Comparison of ENCODE assay signal across 17 cellular contexts in genomic region chr1:11374079-11374747, GRCh38.
DNase-seq lines count a peak whose midpoint lies in the region; ATAC-seq, FAIRE-seq and TF ChIP-seq lines count a peak whose summit lies in the region.
"Had no signal": no experiment of that assay in that cellular context is flagged by ENCODE, and none has a peak within 500 bp of the region (broad histone marks: within the 10 kb centered on the region; RNA-seq: fewer than 3 reads in every experiment).

No MANE protein-coding gene starts in this region.

- peaks cover 11% of the 10 kb centered on the region for H3K4me1 Mint-ChIP-seq in activated naive CD8-positive, alpha-beta T cell treated with anti-CD3 and anti-CD28 coated beads, Interleukin-2, amount 10 ng/mL, durations not matched to agents 7 days and 5 days
- peaks cover 3% of the 10 kb centered on the region for H3K4me1 Mint-ChIP-seq in activated naive CD8-positive, alpha-beta T cell treated with anti-CD3 and anti-CD28 coated beads for 36 hours
- H3K4me1 Mint-ChIP-seq in stimulated activated effector memory CD8-positive, alpha-beta T cell treated with anti-CD3 and anti-CD28 coated beads, Interleukin-12 subunit alpha, Interleukin-12 subunit beta, amount 100 ng/mL, for 72 hours = peaks cover 14% of the 10 kb centered on the region

- no peaks in the 10 kb centered on the region for H3K36me3 Mint-ChIP-seq in activated naive CD8-positive, alpha-beta T cell treated with anti-CD3 and anti-CD28 coated beads, Interleukin-2, amount 10 ng/mL, durations not matched to agents 7 days and 5 days
- H3K36me3 Mint-ChIP-seq in activated naive CD8-positive, alpha-beta T cell treated with anti-CD3 and anti-CD28 coated beads for 36 hours = no peaks in the 10 kb centered on the region
- peaks cover 8% of the 10 kb centered on the region for H3K36me3 Mint-ChIP-seq in stimulated activated effector memory CD8-positive, alpha-beta T cell treated with anti-CD3 and anti-CD28 coated beads, Interleukin-12 subunit alpha, Interleukin-12 subunit beta, amount 100 ng/mL, for 72 hours

- in situ Hi-C loops in GM13977 (cut with MboI; ENCODE audit: low pct_unique_long_range_greater_than_20kb, low sequenced_read_pairs, unreplicated experiment) = no loop called here

- POLR2A ChIA-PET in activated naive CD8-positive, alpha-beta T cell treated with anti-CD3 and anti-CD28 coated beads, Interleukin-2, amount 10 ng/mL, durations not matched to agents 7 days and 5 days (lab: Charles Lee) = no interaction called here

- H3K36me3 ChIP-seq in bronchial epithelial cell (ENCODE audit: control insufficient read depth, insufficient read depth, low read length) = no peaks in the 10 kb centered on the region
- H3K36me3 ChIP-seq: HAP-1, vagina had no signal

- ATAC-seq in activated naive CD8-positive, alpha-beta T cell treated with anti-CD3 and anti-CD28 coated beads, Interleukin-2, amount 10 ng/mL, durations not matched to agents 7 days and 5 days (ENCODE audit: low read depth) = peak; percentile 52
- peak; percentile 44 for ATAC-seq in stimulated activated effector memory CD8-positive, alpha-beta T cell treated with anti-CD3 and anti-CD28 coated beads, Interleukin-12 subunit alpha, Interleukin-12 subunit beta, amount 100 ng/mL, for 72 hours

- peaks cover 11% of the 10 kb centered on the region for H3K9me3 Mint-ChIP-seq in activated naive CD8-positive, alpha-beta T cell treated with anti-CD3 and anti-CD28 coated beads, Interleukin-2, amount 10 ng/mL, durations not matched to agents 7 days and 5 days
- H3K9me3 Mint-ChIP-seq in activated naive CD8-positive, alpha-beta T cell treated with anti-CD3 and anti-CD28 coated beads for 36 hours = no peaks in the 10 kb centered on the region
- H3K9me3 Mint-ChIP-seq in stimulated activated effector memory CD8-positive, alpha-beta T cell treated with anti-CD3 and anti-CD28 coated beads, Interleukin-12 subunit alpha, Interleukin-12 subunit beta, amount 100 ng/mL, for 72 hours = no peaks in the 10 kb centered on the region
- H3K9me3 Mint-ChIP-seq: stimulated activated naive CD8-positive, alpha-beta T cell treated with anti-CD3 and anti-CD28 coated beads, Interleukin-15, Interleukin-2, amounts not matched to agents 100 ng/mL and 50 ng/mL, for 24 hours had no signal

- peak overlapping the region; percentile 85 for H3K27ac Mint-ChIP-seq in activated naive CD8-positive, alpha-beta T cell treated with anti-CD3 and anti-CD28 coated beads, Interleukin-2, amount 10 ng/mL, durations not matched to agents 7 days and 5 days
- no peak overlapping the region for H3K27ac Mint-ChIP-seq in activated naive CD8-positive, alpha-beta T cell treated with anti-CD3 and anti-CD28 coated beads for 36 hours
- H3K27ac Mint-ChIP-seq in stimulated activated effector memory CD8-positive, alpha-beta T cell treated with anti-CD3 and anti-CD28 coated beads, Interleukin-12 subunit alpha, Interleukin-12 subunit beta, amount 100 ng/mL, for 72 hours = no peak overlapping the region
- H3K27ac Mint-ChIP-seq: stimulated activated naive CD8-positive, alpha-beta T cell treated with anti-CD3 and anti-CD28 coated beads, Interleukin-15, Interleukin-2, amounts not matched to agents 100 ng/mL and 50 ng/mL, for 24 hours had no signal

- intact Hi-C loops in posterior vena cava (cut with DNase I) = no loop called here

- FAIRE-seq in bronchial epithelial cell (lab: Jason Lieb, UNC) = peak; percentile 100

- TF ChIP-seq CTCF in bronchial epithelial cell (IDR thresholded peaks at IDR 0.05; ENCODE audit: insufficient read depth, low read length, severe bottlenecking) = no peak
- TF ChIP-seq CTCF in GM13977 (IDR thresholded peaks at IDR 0.05; ENCODE audit: extremely low read depth, insufficient read depth, missing control alignments) = no peak

- no peaks in the 10 kb centered on the region for H3K27me3 ChIP-seq in bronchial epithelial cell (ENCODE audit: control insufficient read depth, insufficient read depth, low read length)
- H3K27me3 ChIP-seq: vagina had no signal

- peaks cover 8% of the 10 kb centered on the region for H3K27me3 Mint-ChIP-seq in activated naive CD8-positive, alpha-beta T cell treated with anti-CD3 and anti-CD28 coated beads, Interleukin-2, amount 10 ng/mL, durations not matched to agents 7 days and 5 days
- H3K27me3 Mint-ChIP-seq in activated naive CD8-positive, alpha-beta T cell treated with anti-CD3 and anti-CD28 coated beads for 36 hours = peaks cover 5% of the 10 kb centered on the region
- H3K27me3 Mint-ChIP-seq: stimulated activated naive CD8-positive, alpha-beta T cell treated with anti-CD3 and anti-CD28 coated beads, Interleukin-15, Interleukin-2, amounts not matched to agents 100 ng/mL and 50 ng/mL, for 24 hours had no signal

- no peak overlapping the region for H3K4me3 ChIP-seq in bronchial epithelial cell (ENCODE audit: low read depth, low read length)
- H3K4me3 ChIP-seq: HAP-1, skin epidermis, vagina had no signal

- peak; percentile 37 for DNase-seq in activated naive CD8-positive, alpha-beta T cell treated with anti-CD3 and anti-CD28 coated beads, Interleukin-2, amount 10 ng/mL, durations not matched to agents 7 days and 5 days
- no peak for DNase-seq in activated naive CD8-positive, alpha-beta T cell treated with anti-CD3 and anti-CD28 coated beads for 36 hours
- DNase-seq in NAMALWA (ENCODE audit: low spot score) (peak; percentile 38), bronchial epithelial cell (ENCODE audit: low read depth) (no peak), GM13977 (ENCODE audit: low spot score) (no peak), DMS79 treated with DMSO at 0.1 percent for 48 hours (lab: John Stamatoyannopoulos, UW) (no peak), posterior vena cava (ENCODE audit: low spot score) (no peak)
- no peak for DNase-seq in stimulated activated effector memory CD8-positive, alpha-beta T cell treated with anti-CD3 and anti-CD28 coated beads, Interleukin-12 subunit alpha, Interleukin-12 subunit beta, amount 100 ng/mL, for 72 hours (ENCODE audit: low spot score in 2 of 2)
- DNase-seq: AML-193, amygdala, KG1, NCI-H1105 treated with DMSO at 0.1 percent for 48 hours, NCI-H2227 treated with DMSO at 0.1 percent for 48 hours had no signal

- peak overlapping the region; percentile 49 for H3K4me3 Mint-ChIP-seq in activated naive CD8-positive, alpha-beta T cell treated with anti-CD3 and anti-CD28 coated beads, Interleukin-2, amount 10 ng/mL, durations not matched to agents 7 days and 5 days
- no peak overlapping the region for H3K4me3 Mint-ChIP-seq in activated naive CD8-positive, alpha-beta T cell treated with anti-CD3 and anti-CD28 coated beads for 36 hours
- no peak overlapping the region for H3K4me3 Mint-ChIP-seq in stimulated activated effector memory CD8-positive, alpha-beta T cell treated with anti-CD3 and anti-CD28 coated beads, Interleukin-12 subunit alpha, Interleukin-12 subunit beta, amount 100 ng/mL, for 72 hours
- H3K4me3 Mint-ChIP-seq: stimulated activated naive CD8-positive, alpha-beta T cell treated with anti-CD3 and anti-CD28 coated beads, Interleukin-15, Interleukin-2, amounts not matched to agents 100 ng/mL and 50 ng/mL, for 24 hours had no signal

Comparison
In these comparisons a context has a peak if more than half of its experiments do, and no peak if none do; other contexts are left out.
1. DNase-seq: peak in activated naive CD8-positive, alpha-beta T cell treated with anti-CD3 and anti-CD28 coated beads, Interleukin-2, amount 10 ng/mL, durations not matched to agents 7 days and 5 days (single experiment) and NAMALWA (single experiment); none in activated naive CD8-positive, alpha-beta T cell treated with anti-CD3 and anti-CD28 coated beads for 36 hours (single experiment), bronchial epithelial cell (single experiment), stimulated activated effector memory CD8-positive, alpha-beta T cell treated with anti-CD3 and anti-CD28 coated beads, Interleukin-12 subunit alpha, Interleukin-12 subunit beta, amount 100 ng/mL, for 72 hours (0 of 2), GM13977 (single experiment), DMS79 treated with DMSO at 0.1 percent for 48 hours (single experiment) and posterior vena cava (single experiment).